In genomic region chr16:78045865-78046581, GRCh38 we compare ENCODE assay signal across 1 cellular context.
TF ChIP-seq lines count a peak whose summit lies in the region.

No MANE protein-coding gene starts in this region.

TF ChIP-seq in HepG2, 621 proteins besides CTCF, POLR2A, EP300 and RAD21 (continued from another document and continues in another):
- TF ChIP-seq SNAPC4 (CRISPR knock-in tag; IDR thresholded peaks at IDR 0.05), result peak; percentile 88; the same call in 1 of the 2 replicates
- peak; percentile 100 for TF ChIP-seq BRCA1 (CRISPR knock-in tag; IDR thresholded peaks at IDR 0.05)
- 0 out of 2 replicates have a peak, but pooled peaks have one; percentile 46 for TF ChIP-seq CHD2 (IDR thresholded peaks at IDR 0.05; ENCODE audit: low read depth, low read length)
- no peak for TF ChIP-seq U2AF1 (optimal IDR thresholded peaks at IDR 0.05; ENCODE audit: low read depth, low read length)
- TF ChIP-seq TRAFD1 (CRISPR knock-in tag; IDR thresholded peaks at IDR 0.05; ENCODE audit: borderline replicate concordance), result peak; percentile 85; the same call in 1 of the 2 replicates
- no peak for TF ChIP-seq ZBTB34 (CRISPR knock-in tag; IDR thresholded peaks at IDR 0.05)
- peak; percentile 96; the same call in 1 of the 2 replicates for TF ChIP-seq ZNF614 (CRISPR knock-in tag; IDR thresholded peaks at IDR 0.05; ENCODE audit: borderline replicate concordance)
- peak; percentile 99 for TF ChIP-seq ZNF766 (CRISPR knock-in tag; IDR thresholded peaks at IDR 0.05; ENCODE audit: borderline replicate concordance)
- TF ChIP-seq SAP130 (CRISPR knock-in tag; IDR thresholded peaks at IDR 0.05; ENCODE audit: low read depth), result peak; percentile 88
- peak; percentile 99 for TF ChIP-seq DBP (CRISPR knock-in tag; IDR thresholded peaks at IDR 0.05; ENCODE audit: not compliant biosample characterization)
- TF ChIP-seq ZBTB20 (CRISPR knock-in tag; IDR thresholded peaks at IDR 0.05; ENCODE audit: borderline replicate concordance, low read depth), result peak; percentile 94
- TF ChIP-seq ZNF205 (CRISPR knock-in tag; IDR thresholded peaks at IDR 0.05), result peak; percentile 92
- TF ChIP-seq NR2F2 (IDR thresholded peaks at IDR 0.05; ENCODE audit: borderline replicate concordance, low read depth), result no peak
- peak; percentile 99 for TF ChIP-seq ZFYVE20 (CRISPR knock-in tag; IDR thresholded peaks at IDR 0.05; ENCODE audit: borderline replicate concordance, low read depth)
- peak; percentile 57 for TF ChIP-seq ZNF7 (CRISPR knock-in tag; IDR thresholded peaks at IDR 0.05)
- TF ChIP-seq ZNF768 (CRISPR knock-in tag; IDR thresholded peaks at IDR 0.05), result peak; percentile 91
- TF ChIP-seq ZSCAN29 (CRISPR knock-in tag; conservative IDR thresholded peaks at IDR 0.05), result peak; percentile 59; the same call in 1 of the 2 replicates
- TF ChIP-seq SNAPC2 (CRISPR knock-in tag; IDR thresholded peaks at IDR 0.05), result peak; percentile 98
- peak; percentile 77 for TF ChIP-seq FOSL2 (CRISPR knock-in tag; IDR thresholded peaks at IDR 0.05)
- TF ChIP-seq GTF2F1 (IDR thresholded peaks at IDR 0.05; ENCODE audit: low read length), result no peak
- peak; percentile 97 for TF ChIP-seq TP53 (CRISPR knock-in tag; conservative IDR thresholded peaks at IDR 0.05)
- peak; percentile 98 for TF ChIP-seq KLF11 (CRISPR knock-in tag; IDR thresholded peaks at IDR 0.05)
- TF ChIP-seq HDAC2 (CRISPR knock-in tag; IDR thresholded peaks at IDR 0.05), result peak; percentile 98
- TF ChIP-seq MTA1 (CRISPR knock-in tag; IDR thresholded peaks at IDR 0.05; ENCODE audit: borderline replicate concordance), result peak; percentile 90
- peak; percentile 99 for TF ChIP-seq EED (CRISPR knock-in tag; IDR thresholded peaks at IDR 0.05)
- peak; percentile 99; the same call in 1 of the 2 replicates for TF ChIP-seq TIGD3 (CRISPR knock-in tag; IDR thresholded peaks at IDR 0.05; ENCODE audit: borderline replicate concordance)
- peak; percentile 61; the same call in 1 of the 2 replicates for TF ChIP-seq ZKSCAN8 (CRISPR knock-in tag; IDR thresholded peaks at IDR 0.05; ENCODE audit: borderline replicate concordance)
- no peak; the same call in 1 of the 2 replicates for TF ChIP-seq RORA (CRISPR knock-in tag; IDR thresholded peaks at IDR 0.05)
- peak; percentile 99 for TF ChIP-seq ZSCAN20 (CRISPR knock-in tag; IDR thresholded peaks at IDR 0.05; ENCODE audit: borderline replicate concordance)
- peak; percentile 95 for TF ChIP-seq NR0B2 (CRISPR knock-in tag; IDR thresholded peaks at IDR 0.05)
- TF ChIP-seq KAT8 (CRISPR knock-in tag; IDR thresholded peaks at IDR 0.05), result peak; percentile 77
- TF ChIP-seq TRIM24 (CRISPR knock-in tag; IDR thresholded peaks at IDR 0.05), result no peak
- TF ChIP-seq IRF2 (CRISPR knock-in tag; IDR thresholded peaks at IDR 0.05), result peak; percentile 89; the same call in 1 of the 2 replicates
- no peak for TF ChIP-seq ATF1 (CRISPR knock-in tag; IDR thresholded peaks at IDR 0.05)
- TF ChIP-seq ZFX (CRISPR knock-in tag; IDR thresholded peaks at IDR 0.05; ENCODE audit: low read depth), result peak; percentile 93
- TF ChIP-seq MAX (IDR thresholded peaks at IDR 0.05), result peak; percentile 77
- TF ChIP-seq IRF9 (CRISPR knock-in tag; IDR thresholded peaks at IDR 0.05; ENCODE audit: borderline replicate concordance), result peak; percentile 99
- peak; percentile 100 for TF ChIP-seq MIER2 (CRISPR knock-in tag; IDR thresholded peaks at IDR 0.05)
- 0 out of 2 replicates have a peak, but pooled peaks have one; percentile 51 for TF ChIP-seq RARG (CRISPR knock-in tag; IDR thresholded peaks at IDR 0.05; ENCODE audit: low read depth)
- peak; percentile 70; the same call in 1 of the 2 replicates for TF ChIP-seq JUND (CRISPR knock-in tag; IDR thresholded peaks at IDR 0.05)
- TF ChIP-seq SETDB1 (CRISPR knock-in tag; IDR thresholded peaks at IDR 0.05; ENCODE audit: borderline replicate concordance), result no peak
- peak; percentile 67; the same call in 1 of the 2 replicates for TF ChIP-seq ELF4 (CRISPR knock-in tag; IDR thresholded peaks at IDR 0.05; ENCODE audit: borderline replicate concordance)
- TF ChIP-seq MED1 (CRISPR knock-in tag; IDR thresholded peaks at IDR 0.05), result peak; percentile 89
- peak; percentile 76; the same call in 1 of the 2 replicates for TF ChIP-seq RNF2 (conservative IDR thresholded peaks at IDR 0.05; ENCODE audit: low read depth)
- TF ChIP-seq ZFP82 (CRISPR knock-in tag; IDR thresholded peaks at IDR 0.05; ENCODE audit: borderline replicate concordance), result peak; percentile 92; the same call in 1 of the 2 replicates
- TF ChIP-seq ZNF180 (CRISPR knock-in tag; IDR thresholded peaks at IDR 0.05; ENCODE audit: borderline replicate concordance, low read depth), result peak; percentile 81; the same call in 1 of the 2 replicates
- TF ChIP-seq CSRNP1 (CRISPR knock-in tag; IDR thresholded peaks at IDR 0.05), result peak; percentile 99
- peak; percentile 67 for TF ChIP-seq PHF21A (CRISPR knock-in tag; IDR thresholded peaks at IDR 0.05)
- TF ChIP-seq HNF4G (IDR thresholded peaks at IDR 0.05; ENCODE audit: borderline replicate concordance, low read depth, low read length), result no peak
- peak; percentile 72 for TF ChIP-seq HNF4G (CRISPR knock-in tag; IDR thresholded peaks at IDR 0.05; ENCODE audit: borderline replicate concordance, low read depth)
- TF ChIP-seq ZNF703 (CRISPR knock-in tag; IDR thresholded peaks at IDR 0.05; ENCODE audit: borderline replicate concordance), result peak; percentile 82; the same call in 1 of the 2 replicates
- TF ChIP-seq KLF12 (CRISPR knock-in tag; IDR thresholded peaks at IDR 0.05; ENCODE audit: borderline replicate concordance), result peak; percentile 99
- no peak for TF ChIP-seq FOXK2 (IDR thresholded peaks at IDR 0.05)
- TF ChIP-seq ZFP36L2 (CRISPR knock-in tag; IDR thresholded peaks at IDR 0.05), result peak; percentile 98
- peak; percentile 54; the same call in 1 of the 2 replicates for TF ChIP-seq NFYC (CRISPR knock-in tag; IDR thresholded peaks at IDR 0.05)
- peak; percentile 84; the same call in 1 of the 2 replicates for TF ChIP-seq SIN3A (IDR thresholded peaks at IDR 0.05; ENCODE audit: borderline replicate concordance, low read depth, low read length)
- no peak; the same call in 1 of the 2 replicates for TF ChIP-seq NPAS2 (CRISPR knock-in tag; IDR thresholded peaks at IDR 0.05; ENCODE audit: borderline replicate concordance)
- TF ChIP-seq ZNF740 (CRISPR knock-in tag; IDR thresholded peaks at IDR 0.05), result peak; percentile 84
- no peak for TF ChIP-seq U2AF2 (IDR thresholded peaks at IDR 0.05; ENCODE audit: low read depth, low read length)
- TF ChIP-seq ZFP36 (IDR thresholded peaks at IDR 0.05; ENCODE audit: borderline replicate concordance, low read depth, low read length, partially characterized antibody), result no peak
- TF ChIP-seq RBM22 (optimal IDR thresholded peaks at IDR 0.05; ENCODE audit: low read length), result no peak
